16 cellular contexts compared by ENCODE assay signal in genomic region chr1:168598125-168598524, GRCh38. TPM values are rescaled to one million over a fixed set of nuclear protein-coding genes. Genes with fewer than 3 reads are reported as not detected.
DNase-seq lines count a peak whose midpoint lies in the region; ATAC-seq lines count a peak whose summit lies in the region.
"Had no signal": no experiment of that assay in that cellular context is flagged by ENCODE, and none has a peak within 500 bp of the region (broad histone marks: within the 10 kb centered on the region; RNA-seq: fewer than 3 reads in every experiment).

No MANE protein-coding gene starts in this region.

- CTCF ChIA-PET in activated CD4-positive, alpha-beta T cell treated with anti-CD3 and anti-CD28 coated beads for 36 hours (lab: Charles Lee): no interaction called here

- H3K4me1 Mint-ChIP-seq in activated CD4-positive, alpha-beta T cell treated with anti-CD3 and anti-CD28 coated beads for 36 hours: peaks cover 3% of the 10 kb centered on the region
- peaks cover 16% of the 10 kb centered on the region for H3K4me1 Mint-ChIP-seq in activated naive CD8-positive, alpha-beta T cell treated with anti-CD3 and anti-CD28 coated beads, Interleukin-2, amount 50 U/mL, for 24 hours
- H3K4me1 Mint-ChIP-seq in activated naive CD8-positive, alpha-beta T cell treated with anti-CD3 and anti-CD28 coated beads for 36 hours: no peaks in the 10 kb centered on the region
- no peaks in the 10 kb centered on the region for H3K4me1 Mint-ChIP-seq in activated T-helper 17 cell treated with anti-CD3 and anti-CD28 coated beads, Interleukin-2, amount 50 U/mL, for 72 hours
- H3K4me1 Mint-ChIP-seq: B cell had no signal

- ATAC-seq in activated CD4-positive, alpha-beta T cell treated with anti-CD3 and anti-CD28 coated beads for 36 hours: peak; percentile 51
- peak; percentile 43 for ATAC-seq in activated naive CD8-positive, alpha-beta T cell treated with anti-CD3 and anti-CD28 coated beads, Interleukin-2, amount 50 U/mL, for 24 hours
- ATAC-seq in activated T-helper 17 cell treated with anti-CD3 and anti-CD28 coated beads, Interleukin-2, amount 50 U/mL, for 72 hours (replicated peaks): peak; percentile 53
- ATAC-seq: A549; CD8-positive, alpha-beta T cell had no signal

- intact Hi-C loops in activated CD4-positive, alpha-beta T cell treated with anti-CD3 and anti-CD28 coated beads for 36 hours (cut with DNase I, micrococcal nuclease): no loop called here

- no peak overlapping the region for H3K4me3 Mint-ChIP-seq in activated CD4-positive, alpha-beta T cell treated with anti-CD3 and anti-CD28 coated beads for 36 hours
- no peak overlapping the region for H3K4me3 Mint-ChIP-seq in activated naive CD8-positive, alpha-beta T cell treated with anti-CD3 and anti-CD28 coated beads, Interleukin-2, amount 50 U/mL, for 24 hours
- H3K4me3 Mint-ChIP-seq in activated naive CD8-positive, alpha-beta T cell treated with anti-CD3 and anti-CD28 coated beads for 36 hours: no peak overlapping the region
- no peak overlapping the region for H3K4me3 Mint-ChIP-seq in activated T-helper 17 cell treated with anti-CD3 and anti-CD28 coated beads, Interleukin-2, amount 50 U/mL, for 72 hours
- H3K4me3 Mint-ChIP-seq: B cell; CD4-positive, alpha-beta T cell; CD8-positive, alpha-beta T cell had no signal

- no peaks in the 10 kb centered on the region for H3K36me3 Mint-ChIP-seq in activated CD4-positive, alpha-beta T cell treated with anti-CD3 and anti-CD28 coated beads for 36 hours (ENCODE audit: low read depth)
- H3K36me3 Mint-ChIP-seq in activated naive CD8-positive, alpha-beta T cell treated with anti-CD3 and anti-CD28 coated beads, Interleukin-2, amount 50 U/mL, for 24 hours (ENCODE audit: low read depth): no peaks in the 10 kb centered on the region
- H3K36me3 Mint-ChIP-seq in activated naive CD8-positive, alpha-beta T cell treated with anti-CD3 and anti-CD28 coated beads for 36 hours: no peaks in the 10 kb centered on the region
- H3K36me3 Mint-ChIP-seq in activated T-helper 17 cell treated with anti-CD3 and anti-CD28 coated beads, Interleukin-2, amount 50 U/mL, for 72 hours (ENCODE audit: low read depth): no peaks in the 10 kb centered on the region
- H3K36me3 Mint-ChIP-seq: CD8-positive, alpha-beta T cell had no signal

- no peaks in the 10 kb centered on the region for H3K9me3 Mint-ChIP-seq in activated CD4-positive, alpha-beta T cell treated with anti-CD3 and anti-CD28 coated beads for 36 hours (ENCODE audit: low read depth)
- H3K9me3 Mint-ChIP-seq in activated naive CD8-positive, alpha-beta T cell treated with anti-CD3 and anti-CD28 coated beads, Interleukin-2, amount 50 U/mL, for 24 hours: no peaks in the 10 kb centered on the region
- peaks cover 1% of the 10 kb centered on the region for H3K9me3 Mint-ChIP-seq in activated naive CD8-positive, alpha-beta T cell treated with anti-CD3 and anti-CD28 coated beads for 36 hours
- no peaks in the 10 kb centered on the region for H3K9me3 Mint-ChIP-seq in activated T-helper 17 cell treated with anti-CD3 and anti-CD28 coated beads, Interleukin-2, amount 50 U/mL, for 72 hours
- H3K9me3 Mint-ChIP-seq: CD4-positive, alpha-beta T cell; CD8-positive, alpha-beta T cell had no signal

- DNase-seq in activated CD4-positive, alpha-beta T cell treated with anti-CD3 and anti-CD28 coated beads for 36 hours: no peak
- no peak for DNase-seq in activated CD4-positive, alpha-beta T cell treated with anti-CD3 and anti-CD28 coated beads, Interleukin-2, amount 50 U/mL, for 48 hours
- no peak for DNase-seq in activated naive CD8-positive, alpha-beta T cell treated with anti-CD3 and anti-CD28 coated beads, Interleukin-2, amount 50 U/mL, for 24 hours
- no peak for DNase-seq in activated naive CD8-positive, alpha-beta T cell treated with anti-CD3 and anti-CD28 coated beads for 36 hours
- no peak for DNase-seq in NCI-H2227 (lab: John Stamatoyannopoulos, UW; ENCODE audit: unreplicated experiment)
- DNase-seq: AML-193; Caco-2; Calu3; CD4-positive, alpha-beta T cell; CD8-positive, alpha-beta T cell; DMS79 treated with DMSO at 0.1 percent for 48 hours; GF-D8 had no signal

- peaks cover 2% of the 10 kb centered on the region for H3K27me3 Mint-ChIP-seq in activated CD4-positive, alpha-beta T cell treated with anti-CD3 and anti-CD28 coated beads for 36 hours
- H3K27me3 Mint-ChIP-seq in activated naive CD8-positive, alpha-beta T cell treated with anti-CD3 and anti-CD28 coated beads, Interleukin-2, amount 50 U/mL, for 24 hours: no peaks in the 10 kb centered on the region
- no peaks in the 10 kb centered on the region for H3K27me3 Mint-ChIP-seq in activated naive CD8-positive, alpha-beta T cell treated with anti-CD3 and anti-CD28 coated beads for 36 hours
- no peaks in the 10 kb centered on the region for H3K27me3 Mint-ChIP-seq in activated T-helper 17 cell treated with anti-CD3 and anti-CD28 coated beads, Interleukin-2, amount 50 U/mL, for 72 hours
- H3K27me3 Mint-ChIP-seq: CD4-positive, alpha-beta T cell had no signal

- H3K27ac Mint-ChIP-seq in activated CD4-positive, alpha-beta T cell treated with anti-CD3 and anti-CD28 coated beads for 36 hours: no peak overlapping the region
- no peak overlapping the region for H3K27ac Mint-ChIP-seq in activated naive CD8-positive, alpha-beta T cell treated with anti-CD3 and anti-CD28 coated beads, Interleukin-2, amount 50 U/mL, for 24 hours
- H3K27ac Mint-ChIP-seq in activated naive CD8-positive, alpha-beta T cell treated with anti-CD3 and anti-CD28 coated beads for 36 hours: no peak overlapping the region
- no peak overlapping the region for H3K27ac Mint-ChIP-seq in activated T-helper 17 cell treated with anti-CD3 and anti-CD28 coated beads, Interleukin-2, amount 50 U/mL, for 72 hours
- H3K27ac Mint-ChIP-seq: B cell; CD4-positive, alpha-beta T cell; CD8-positive, alpha-beta T cell had no signal

- POLR2A ChIA-PET in activated CD4-positive, alpha-beta T cell treated with anti-CD3 and anti-CD28 coated beads for 36 hours (lab: Charles Lee): no interaction called here

RNA-seq across cellular contexts. Expression of gene XCL1, which starts 21.7 kb away (rescaled TPM):
- under 1 TPM; 0.39 to 0.67 TPM for total RNA-seq in activated CD4-positive, alpha-beta T cell treated with anti-CD3 and anti-CD28 coated beads for 36 hours
- total RNA-seq in activated naive CD8-positive, alpha-beta T cell treated with anti-CD3 and anti-CD28 coated beads for 36 hours: 10 to 100 TPM; 83.3 to 86.0 TPM
- under 1 TPM in 1 of 2 donors, not detected in 1; 0.50 TPM for total RNA-seq in activated T-helper 17 cell treated with anti-CD3 and anti-CD28 coated beads, Interleukin-2, amount 50 U/mL, for 72 hours
- total RNA-seq: A172, B cell, Calu3 had no signal

RNA-seq across cellular contexts. Expression of gene XCL2, which starts 54.3 kb away (rescaled TPM):
- total RNA-seq in activated CD4-positive, alpha-beta T cell treated with anti-CD3 and anti-CD28 coated beads for 36 hours: 1 to 10 TPM; 1.0 to 1.5 TPM
- total RNA-seq in activated naive CD8-positive, alpha-beta T cell treated with anti-CD3 and anti-CD28 coated beads for 36 hours: 100 to 1,000 TPM; 136 to 139 TPM
- total RNA-seq in activated T-helper 17 cell treated with anti-CD3 and anti-CD28 coated beads, Interleukin-2, amount 50 U/mL, for 72 hours: not detected
- total RNA-seq: A172; B cell; Caco-2; Calu3; CD4-positive, alpha-beta T cell had no signal

Comparison
In these comparisons a context has a peak if more than half of its experiments do, and no peak if none do; other contexts are left out.
1. RNA of gene XCL1, which starts 21.7 kb away (total RNA-seq): 83.3 to 86.0 TPM in activated naive CD8-positive, alpha-beta T cell treated with anti-CD3 and anti-CD28 coated beads for 36 hours; 0.39 to 0.67 TPM in activated CD4-positive, alpha-beta T cell treated with anti-CD3 and anti-CD28 coated beads for 36 hours and 0.50 TPM in activated T-helper 17 cell treated with anti-CD3 and anti-CD28 coated beads, Interleukin-2, amount 50 U/mL, for 72 hours; every median in the first group is over 10 times any median in the second.
2. RNA of gene XCL2, which starts 54.3 kb away (total RNA-seq): 136 to 139 TPM in activated naive CD8-positive, alpha-beta T cell treated with anti-CD3 and anti-CD28 coated beads for 36 hours; 1.0 to 1.5 TPM in activated CD4-positive, alpha-beta T cell treated with anti-CD3 and anti-CD28 coated beads for 36 hours and not detected in activated T-helper 17 cell treated with anti-CD3 and anti-CD28 coated beads, Interleukin-2, amount 50 U/mL, for 72 hours; every median in the first group is over 10 times any median in the second.
3. Peak in every context shown above with its lines, with median percentiles within 50 percentile points of each other: ATAC-seq.